Comparison of ENCODE assay signal across 1 cellular context in the genomic region with DNA sequence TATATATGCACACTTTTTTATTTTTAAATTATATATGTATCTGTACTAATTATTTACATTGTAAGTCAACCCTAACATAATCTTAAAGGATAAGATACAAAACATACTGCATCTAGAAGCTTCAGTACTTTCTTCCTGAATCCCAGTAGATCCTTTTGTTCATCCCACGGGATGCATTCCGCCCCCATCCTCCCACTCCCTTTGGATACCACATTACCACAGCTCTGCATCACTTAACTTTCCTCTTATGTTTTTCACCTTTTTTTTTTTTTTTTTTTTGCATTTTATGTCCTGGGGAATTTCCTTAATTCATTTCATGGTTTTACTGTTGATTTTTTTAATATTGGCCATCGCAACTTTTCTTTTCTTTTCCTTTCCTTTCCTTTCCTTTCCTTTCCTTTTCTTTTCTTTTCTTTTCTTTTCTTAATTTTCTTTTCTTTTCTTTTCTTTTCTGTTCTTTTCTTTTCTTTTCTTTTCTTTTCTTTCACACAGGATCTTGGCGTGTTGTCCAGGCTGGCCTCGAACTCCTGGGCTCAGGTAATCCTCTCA.
TF ChIP-seq lines count a peak whose summit lies in the region.

No MANE protein-coding gene starts in this region.

TF ChIP-seq in GM23338, 12 proteins besides CTCF, POLR2A, EP300 and RAD21:
- TF ChIP-seq, protein P1, sequence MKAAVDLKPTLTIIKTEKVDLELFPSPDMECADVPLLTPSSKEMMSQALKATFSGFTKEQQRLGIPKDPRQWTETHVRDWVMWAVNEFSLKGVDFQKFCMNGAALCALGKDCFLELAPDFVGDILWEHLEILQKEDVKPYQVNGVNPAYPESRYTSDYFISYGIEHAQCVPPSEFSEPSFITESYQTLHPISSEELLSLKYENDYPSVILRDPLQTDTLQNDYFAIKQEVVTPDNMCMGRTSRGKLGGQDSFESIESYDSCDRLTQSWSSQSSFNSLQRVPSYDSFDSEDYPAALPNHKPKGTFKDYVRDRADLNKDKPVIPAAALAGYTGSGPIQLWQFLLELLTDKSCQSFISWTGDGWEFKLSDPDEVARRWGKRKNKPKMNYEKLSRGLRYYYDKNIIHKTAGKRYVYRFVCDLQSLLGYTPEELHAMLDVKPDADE (IDR thresholded peaks at IDR 0.05) = no peak
- TF ChIP-seq ZNF331 (CRISPR knock-in tag; IDR thresholded peaks at IDR 0.05; ENCODE audit: low read depth) = no peak
